Comparison of ENCODE assay signal across 11 cellular contexts in genomic region chr19:47509973-47510372, GRCh38. TPM values are rescaled to one million over a fixed set of nuclear protein-coding genes. Genes with fewer than 3 reads are reported as not detected.
DNase-seq lines count a peak whose midpoint lies in the region; ATAC-seq, FAIRE-seq and TF ChIP-seq lines count a peak whose summit lies in the region.
"Had no signal": no experiment of that assay in that cellular context is flagged by ENCODE, and none has a peak within 500 bp of the region (broad histone marks: within the 10 kb centered on the region; RNA-seq: fewer than 3 reads in every experiment).

No MANE protein-coding gene starts in this region.

- peaks cover 0 to 10% of the 10 kb centered on the region in 2 donors for H3K36me3 ChIP-seq in esophagus (ENCODE audit: control insufficient read depth in 2 of 2, insufficient read depth in 2 of 2, low read length in 1 of 2)
- no peaks in the 10 kb centered on the region for H3K36me3 ChIP-seq in neural progenitor cell
- peaks cover 0 to 24% (median 4%) of the 10 kb centered on the region in 4 donors for H3K36me3 ChIP-seq in upper lobe of left lung

- no peaks in the 10 kb centered on the region for H3K9me3 ChIP-seq in esophagus (ENCODE audit: control insufficient read depth in 2 of 2, insufficient read depth in 1 of 2, low read depth in 1 of 2, low read length in 1 of 2)
- no peaks in the 10 kb centered on the region for H3K9me3 ChIP-seq in neural progenitor cell (ENCODE audit: low read depth)
- H3K9me3 ChIP-seq in upper lobe of left lung = no peaks in the 10 kb centered on the region

- peaks cover 51% of the 10 kb centered on the region for H4K20me1 ChIP-seq in neural progenitor cell (ENCODE audit: low read depth)

- H3K27me3 Mint-ChIP-seq in activated naive CD4-positive, alpha-beta T cell treated with anti-CD3 and anti-CD28 coated beads, Interleukin-2, amount 10 ng/mL, durations not matched to agents 7 days and 5 days = peaks cover 3% of the 10 kb centered on the region
- peaks cover 4% of the 10 kb centered on the region for H3K27me3 Mint-ChIP-seq in neural progenitor cell (ENCODE audit: insufficient read depth, low read depth)

- H3K27me3 ChIP-seq in esophagus (ENCODE audit: control insufficient read depth in 1 of 2, insufficient read depth in 2 of 2, low read length in 2 of 2) (no peaks in the 10 kb centered on the region), neural progenitor cell (no peaks in the 10 kb centered on the region), upper lobe of left lung (no peaks in the 10 kb centered on the region)

- no peaks in the 10 kb centered on the region for H3K9me3 Mint-ChIP-seq in activated naive CD4-positive, alpha-beta T cell treated with anti-CD3 and anti-CD28 coated beads, Interleukin-2, amount 10 ng/mL, durations not matched to agents 7 days and 5 days
- H3K9me3 Mint-ChIP-seq in neural progenitor cell = no peaks in the 10 kb centered on the region

- H3K27ac ChIP-seq in esophagus (ENCODE audit: low read depth in 2 of 2, low read length in 1 of 2) (peak overlapping the region; percentile 89 to 96), neural progenitor cell (no peak overlapping the region), upper lobe of left lung (peak overlapping the region; percentile 36 to 99 (median 98))

- no peak overlapping the region for H3K9ac ChIP-seq in neural progenitor cell

- TF ChIP-seq POLR2A in upper lobe of left lung (IDR thresholded peaks at IDR 0.05) = no peak

- peak overlapping the region; percentile 60 for H3K27ac Mint-ChIP-seq in activated naive CD4-positive, alpha-beta T cell treated with anti-CD3 and anti-CD28 coated beads, Interleukin-2, amount 10 ng/mL, durations not matched to agents 7 days and 5 days
- H3K27ac Mint-ChIP-seq in neural progenitor cell = peak overlapping the region; percentile 27

- H3K4me3 ChIP-seq in esophagus (ENCODE audit: low read depth in 1 of 2, low read length in 2 of 2) (no peak overlapping the region), neural progenitor cell (no peak overlapping the region), upper lobe of left lung (no peak overlapping the region)

- H3K4me1 Mint-ChIP-seq in activated naive CD4-positive, alpha-beta T cell treated with anti-CD3 and anti-CD28 coated beads, Interleukin-2, amount 10 ng/mL, durations not matched to agents 7 days and 5 days = peaks cover 49% of the 10 kb centered on the region
- H3K4me1 Mint-ChIP-seq in neural progenitor cell = peaks cover 28% of the 10 kb centered on the region

- no peak for ATAC-seq in upper lobe of left lung (ENCODE audit: low FRiP score in 2 of 2)

- no peak overlapping the region for H2AFZ ChIP-seq in neural progenitor cell (replicated peaks)

- DNase-seq in activated naive CD4-positive, alpha-beta T cell treated with anti-CD3 and anti-CD28 coated beads, Interleukin-2, amount 10 ng/mL, durations not matched to agents 7 days and 5 days = no peak
- no peak for DNase-seq in activated naive CD4-positive, alpha-beta T cell treated with anti-CD3 and anti-CD28 coated beads, Interleukin-2, amount 50 U/mL, for 16 hours
- DNase-seq in neural progenitor cell (ENCODE audit: low spot score) (no peak), upper lobe of left lung (no peak), CD1c-positive myeloid dendritic cell (ENCODE audit: extremely low spot score) (no peak), GM19239 (ENCODE audit: insufficient read length, low spot score) (no peak)
- no peak for DNase-seq in stimulated activated naive CD4-positive, alpha-beta T cell treated with Interleukin-2 at 50 U/mL for 16 hours (lab: John Stamatoyannopoulos, UW)
- DNase-seq: activated T-cell treated with anti-CD3 and anti-CD28 coated beads, Interleukin-2, amount 50 U/mL, for 1 hour; EL had no signal

- peaks cover 6% of the 10 kb centered on the region for H3F3A ChIP-seq in neural progenitor cell (ENCODE audit: low read depth)

- 35 to 38% methylated on average over 8 of the region's 8 CpGs for WGBS in esophagus, 2 donors
- 53 to 57% methylated on average over 5 to 8 of the region's 8 CpGs for WGBS in upper lobe of left lung, 2 donors

- TF ChIP-seq CTCF in neural progenitor cell (IDR thresholded peaks at IDR 0.05) (no peak), upper lobe of left lung (IDR thresholded peaks at IDR 0.05) (no peak)

- CTCF ChIA-PET in activated naive CD4-positive, alpha-beta T cell treated with anti-CD3 and anti-CD28 coated beads, Interleukin-2, amount 10 ng/mL, durations not matched to agents 7 days and 5 days (lab: Charles Lee) = interaction anchor here (1.1 kb wide), 1 partner anchor 26 kb away, joined by 6 read pairs; the partner anchor contains the start of gene KPTN

- peaks cover 17% of the 10 kb centered on the region for H3K36me3 Mint-ChIP-seq in activated naive CD4-positive, alpha-beta T cell treated with anti-CD3 and anti-CD28 coated beads, Interleukin-2, amount 10 ng/mL, durations not matched to agents 7 days and 5 days
- H3K36me3 Mint-ChIP-seq in neural progenitor cell = no peaks in the 10 kb centered on the region

- TF ChIP-seq EP300 in upper lobe of left lung (IDR thresholded peaks at IDR 0.05) = no peak

- no peak for FAIRE-seq in GM19239 (lab: Jason Lieb, UNC)

- H3K4me1 ChIP-seq in esophagus (ENCODE audit: control insufficient read depth in 2 of 2, insufficient read depth in 2 of 2, low read length in 1 of 2) (peaks cover 33 to 51% of the 10 kb centered on the region in 2 donors), neural progenitor cell (peaks cover 14% of the 10 kb centered on the region), upper lobe of left lung (peaks cover 69 to 82% (median 72%) of the 10 kb centered on the region in 4 donors)

- H3K4me3 Mint-ChIP-seq in activated naive CD4-positive, alpha-beta T cell treated with anti-CD3 and anti-CD28 coated beads, Interleukin-2, amount 10 ng/mL, durations not matched to agents 7 days and 5 days = no peak overlapping the region
- no peak overlapping the region for H3K4me3 Mint-ChIP-seq in neural progenitor cell

- H3K4me2 ChIP-seq in neural progenitor cell = no peak overlapping the region

- H3K79me2 ChIP-seq in neural progenitor cell (ENCODE audit: low read depth) = peaks cover 83% of the 10 kb centered on the region

RNA-seq across cellular contexts. Expression of gene NAPA, which starts 4.9 kb away (rescaled TPM):
- 100 to 1,000 TPM; 106 to 110 TPM for polyA plus RNA-seq in esophagus
- total RNA-seq in neural progenitor cell (ENCODE audit: low replicate concordance) (30.2 and 44.9 TPM in 2 replicates), upper lobe of left lung (100 to 1,000 TPM; 107 to 183 (median 152) TPM)

RNA-seq across cellular contexts. Expression of gene KPTN, which starts 26.0 kb away (rescaled TPM):
- polyA plus RNA-seq in esophagus = 10 to 100 TPM; 10.8 to 17.2 TPM
- total RNA-seq in neural progenitor cell (ENCODE audit: low replicate concordance) (17.8 and 18.1 TPM in 2 replicates), upper lobe of left lung (10 to 100 TPM in 2 of 6 donors, 1 to 10 TPM in 4; 3.5 to 15.8 (median 7.4) TPM)

RNA-seq across cellular contexts. Expression of gene SLC8A2, which starts 38.3 kb away (rescaled TPM):
- polyA plus RNA-seq in esophagus = under 1 TPM; 0.16 to 0.29 TPM
- total RNA-seq in neural progenitor cell (ENCODE audit: low replicate concordance) = 14.5 and 17.6 TPM in 2 replicates
- total RNA-seq in upper lobe of left lung = under 1 TPM in 3 of 6 donors, not detected in 3; 0.11 to 0.64 (median 0.15) TPM
- total RNA-seq: dermis microvascular lymphatic vessel endothelial cell had no signal
